In the genomic region with DNA sequence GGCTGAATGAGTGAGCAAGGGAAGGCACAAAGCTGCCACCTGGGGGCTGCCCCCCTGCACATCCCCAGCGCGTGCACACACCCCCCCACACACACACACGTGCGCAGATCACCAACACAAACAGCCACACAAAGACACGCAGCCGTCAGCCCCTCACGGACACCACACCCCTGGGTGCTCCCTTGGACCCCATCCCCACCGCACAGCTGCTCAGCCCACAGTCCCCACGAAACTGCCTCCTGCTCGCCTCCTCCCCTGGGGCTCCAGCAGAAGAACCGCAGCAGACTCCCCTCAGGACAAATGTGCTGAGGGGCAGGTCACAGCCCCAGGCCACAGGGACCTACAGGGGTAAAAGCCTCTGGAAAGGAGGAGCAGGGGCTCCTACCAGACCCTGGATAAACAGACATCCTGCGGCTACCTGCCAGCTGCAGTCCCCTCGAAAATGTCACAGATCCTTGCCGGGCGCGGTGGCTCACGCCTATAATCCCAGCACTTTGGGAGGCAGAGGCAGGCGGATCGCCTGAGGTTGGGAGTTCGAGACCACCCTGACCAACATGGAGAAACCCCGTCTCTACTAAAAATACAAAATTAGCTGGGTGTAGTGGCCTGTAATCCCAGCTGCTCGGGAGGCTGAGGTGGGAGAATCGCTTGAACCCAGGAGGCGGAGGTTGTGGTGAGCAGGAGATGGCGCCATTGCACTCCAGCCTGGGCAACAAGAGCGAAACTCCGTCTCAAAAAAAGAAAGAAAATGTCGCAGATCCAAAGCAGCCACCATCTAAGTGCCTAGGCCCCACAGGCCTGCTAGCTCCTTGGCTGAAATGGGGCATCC, we compare ENCODE assay signal across 7 cellular contexts. TPM values are rescaled to one million over a fixed set of nuclear protein-coding genes. Genes with fewer than 3 reads are reported as not detected.
DNase-seq lines count a peak whose midpoint lies in the region; ATAC-seq and TF ChIP-seq lines count a peak whose summit lies in the region.
"Had no signal": no experiment of that assay in that cellular context is flagged by ENCODE, and none has a peak within 500 bp of the region (broad histone marks: within the 10 kb centered on the region; RNA-seq: fewer than 3 reads in every experiment).

No MANE protein-coding gene starts in this region.

- H3K36me3 Mint-ChIP-seq in chondrocyte (ENCODE audit: low read depth) = peaks cover 30% of the 10 kb centered on the region

- H3K4me3 ChIP-seq in left ventricle myocardium inferior = peak overlapping the region; percentile 70
- no peak overlapping the region for H3K4me3 ChIP-seq in subcutaneous abdominal adipose tissue (ENCODE audit: low read depth in 1 of 5, low read length in 5 of 5)

- no peaks in the 10 kb centered on the region for H3K9me3 ChIP-seq in left ventricle myocardium inferior (replicated peaks)
- H3K9me3 ChIP-seq in subcutaneous abdominal adipose tissue (ENCODE audit: control insufficient read depth in 5 of 5, low read length in 5 of 5) = no peaks in the 10 kb centered on the region

- TF ChIP-seq CTCF in left ventricle myocardium inferior (IDR thresholded peaks at IDR 0.05; ENCODE audit: borderline replicate concordance) = peak; percentile 26
- peak; percentile 37 for TF ChIP-seq CTCF in chondrocyte (IDR thresholded peaks at IDR 0.05)

- no peaks in the 10 kb centered on the region for H3K9me3 Mint-ChIP-seq in chondrocyte (ENCODE audit: low read depth)

- no peak for DNase-seq in left ventricle myocardium inferior
- DNase-seq in left cardiac atrium = no peak
- DNase-seq in chondrocyte (ENCODE audit: low spot score) = no peak
- DNase-seq in RPMI8226 = no peak

- peak overlapping the region in 2 of 5 donors; percentile 19 to 61 for H3K9ac ChIP-seq in subcutaneous abdominal adipose tissue (ENCODE audit: low read length in 5 of 5)

- intact Hi-C loops in left ventricle myocardium inferior (cut with micrococcal nuclease) = no loop called here
- intact Hi-C loops in left cardiac atrium (cut with DNase I) = no loop called here

- H3K4me1 ChIP-seq in left ventricle myocardium inferior (peaks cover 55% of the 10 kb centered on the region), subcutaneous abdominal adipose tissue (ENCODE audit: control insufficient read depth in 5 of 5, insufficient read depth in 5 of 5, low read length in 5 of 5) (peaks cover 3 to 61% (median 53%) of the 10 kb centered on the region in 5 donors)

- H3K36me3 ChIP-seq in left ventricle myocardium inferior = peaks cover 58% of the 10 kb centered on the region
- H3K36me3 ChIP-seq in subcutaneous abdominal adipose tissue (ENCODE audit: control insufficient read depth in 5 of 5, insufficient read depth in 5 of 5, low read length in 5 of 5) = peaks cover 0 to 69% (median 61%) of the 10 kb centered on the region in 5 donors

- ATAC-seq in left cardiac atrium (no peak), HG03108 (IDR thresholded peaks at IDR 0.05; ENCODE audit: unreplicated experiment) (no peak)

- H3K27ac Mint-ChIP-seq in chondrocyte (ENCODE audit: unreplicated experiment) = no peak overlapping the region

- no peaks in the 10 kb centered on the region for H3K27me3 ChIP-seq in left ventricle myocardium inferior (ENCODE audit: low read depth)
- H3K27me3 ChIP-seq in subcutaneous abdominal adipose tissue (ENCODE audit: control insufficient read depth in 5 of 5, insufficient read depth in 4 of 5, low read length in 5 of 5) = no peaks in the 10 kb centered on the region

- H3K27ac ChIP-seq in left ventricle myocardium inferior (replicated peaks) (peak overlapping the region; percentile 94), subcutaneous abdominal adipose tissue (ENCODE audit: low read depth, low read length) (peak overlapping the region; percentile 72)

- no peaks in the 10 kb centered on the region for H3K27me3 Mint-ChIP-seq in chondrocyte (ENCODE audit: low read depth)

- peaks cover 21% of the 10 kb centered on the region for H3K4me1 Mint-ChIP-seq in chondrocyte (ENCODE audit: low read depth)

- H3K4me3 Mint-ChIP-seq in chondrocyte (ENCODE audit: unreplicated experiment) = no peak overlapping the region

RNA-seq across cellular contexts. Expression of a gene that starts 6.5 kb away (rescaled TPM):
- total RNA-seq in left ventricle myocardium inferior (115 TPM), left cardiac atrium (10 to 100 TPM; 45.9 to 51.7 TPM), chondrocyte (58.9 to 65.9 TPM (median 65.2 TPM) in 3 replicates)

RNA-seq across cellular contexts. Expression of a gene that starts 7.0 kb away (rescaled TPM):
- total RNA-seq in left ventricle myocardium inferior = 0.66 TPM
- under 1 TPM in 1 of 2 donors, not detected in 1; 0.29 TPM for total RNA-seq in left cardiac atrium
- 0.12 TPM in 1 of 3 replicates, not detected in the others for total RNA-seq in chondrocyte
- total RNA-seq: dermis microvascular lymphatic vessel endothelial cell had no signal

RNA-seq across cellular contexts. Expression of a gene that starts 13.1 kb away (rescaled TPM):
- total RNA-seq in left ventricle myocardium inferior (9.2 TPM), left cardiac atrium (10 to 100 TPM; 11.8 to 17.4 TPM), chondrocyte (14.5 to 20.8 TPM (median 20.1 TPM) in 3 replicates)

RNA-seq across cellular contexts. Expression of a gene that starts 34.5 kb away (rescaled TPM):
- total RNA-seq in left ventricle myocardium inferior = 180 TPM
- 100 to 1,000 TPM; 133 to 147 TPM for total RNA-seq in left cardiac atrium
- 37.5 to 39.8 TPM (median 38.3 TPM) in 3 replicates for total RNA-seq in chondrocyte

RNA-seq across cellular contexts. Expression of a gene that starts 46.0 kb away (rescaled TPM):
- total RNA-seq in left ventricle myocardium inferior (61.6 TPM), left cardiac atrium (10 to 100 TPM; 57.6 to 65.5 TPM), chondrocyte (73.0 to 74.9 TPM (median 74.7 TPM) in 3 replicates)
